ENCODE assay signal across 16 cellular contexts in genomic region chr6:28585335-28585734, GRCh38. TPM values are rescaled to one million over a fixed set of nuclear protein-coding genes. Genes with fewer than 3 reads are reported as not detected.
A peak's percentile ranks its signal among the peaks of the same experiment; 100 is the strongest.
DNase-seq lines count a peak whose midpoint lies in the region; ATAC-seq, FAIRE-seq and TF ChIP-seq lines count a peak whose summit lies in the region.
"Had no signal": no experiment of that assay in that cellular context is flagged by ENCODE, and none has a peak within 500 bp of the region (broad histone marks: within the 10 kb centered on the region; RNA-seq: fewer than 3 reads in every experiment).

No MANE protein-coding gene starts in this region.

- H2AFZ ChIP-seq in astrocyte (ENCODE audit: low read depth, low read length) (no peak overlapping the region), keratinocyte (ENCODE audit: control insufficient read depth, low read length) (no peak overlapping the region)

- ATAC-seq in HG03139 (IDR thresholded peaks at IDR 0.05; ENCODE audit: unreplicated experiment) (no peak), HG03469 (IDR thresholded peaks at IDR 0.05; ENCODE audit: unreplicated experiment) (no peak)

- TF ChIP-seq CTCF in astrocyte (IDR thresholded peaks at IDR 0.05; ENCODE audit: insufficient read depth, low read depth, low read length): peak; percentile 12
- peak in 2 of 3 experiments; percentile 10 for TF ChIP-seq CTCF in keratinocyte (optimal IDR thresholded peaks at IDR 0.05 in 1 of 3, IDR thresholded peaks at IDR 0.05 in 1 of 3, conservative IDR thresholded peaks at IDR 0.05 in 1 of 3; ENCODE audit: extremely low read depth in 1 of 3, insufficient read depth in 2 of 3, low read length in 3 of 3)
- no peak for TF ChIP-seq CTCF in sigmoid colon (IDR thresholded peaks at IDR 0.05)

- no peaks in the 10 kb centered on the region for H3K9me1 ChIP-seq in keratinocyte (ENCODE audit: control insufficient read depth, extremely low read depth, insufficient read depth, low read length)

- intact Hi-C loops in sigmoid colon (cut with DNase I): no loop called here

- H3K9me3 Mint-ChIP-seq in astrocyte (ENCODE audit: unreplicated experiment): no peaks in the 10 kb centered on the region

- H4K20me1 ChIP-seq in astrocyte (ENCODE audit: insufficient read depth, low read length): no peaks in the 10 kb centered on the region
- no peaks in the 10 kb centered on the region for H4K20me1 ChIP-seq in keratinocyte (ENCODE audit: control insufficient read depth, extremely low read depth, insufficient read depth, low read length)

- H3K27ac Mint-ChIP-seq in astrocyte (ENCODE audit: unreplicated experiment): peak overlapping the region; percentile 7

- H3K36me3 ChIP-seq in HUES6 (ENCODE audit: control insufficient read depth, insufficient read depth, low read length): no peaks in the 10 kb centered on the region
- no peaks in the 10 kb centered on the region for H3K36me3 ChIP-seq in astrocyte (ENCODE audit: insufficient read depth, low read length)
- H3K36me3 ChIP-seq in keratinocyte (ENCODE audit: control insufficient read depth in 2 of 2, extremely low read depth in 1 of 2, insufficient read depth in 2 of 2, low read length in 2 of 2): no peaks in the 10 kb centered on the region
- no peaks in the 10 kb centered on the region for H3K36me3 ChIP-seq in sigmoid colon
- H3K36me3 ChIP-seq: transverse colon had no signal

- TF ChIP-seq EP300 in sigmoid colon (IDR thresholded peaks at IDR 0.05): no peak

- dilution Hi-C loops in keratinocyte (cut with MboI; ENCODE audit: extremely low pct_ligation_motif_present, low sequenced_read_pairs): no loop called here

- 72 to 76% methylated on average over 1 of the region's 1 CpG for WGBS in sigmoid colon, 2 donors

- H3K4me1 ChIP-seq in HUES6 (ENCODE audit: control insufficient read depth, insufficient read depth, low read length): 0 out of 2 replicates have a peak, but pooled peaks cover 3% of the 10 kb centered on the region
- peaks cover 20% of the 10 kb centered on the region for H3K4me1 ChIP-seq in astrocyte (ENCODE audit: insufficient read depth, low read length)
- H3K4me1 ChIP-seq in keratinocyte (ENCODE audit: control insufficient read depth, extremely low read depth, insufficient read depth, low read length): peaks cover 22% of the 10 kb centered on the region
- H3K4me1 ChIP-seq in sigmoid colon: peaks cover 0 to 12% (median 8%) of the 10 kb centered on the region in 4 donors

- no peaks in the 10 kb centered on the region for H3K79me2 ChIP-seq in astrocyte (ENCODE audit: insufficient read depth, low read length)
- H3K79me2 ChIP-seq in keratinocyte (ENCODE audit: control insufficient read depth, insufficient read depth, low read length): no peaks in the 10 kb centered on the region

- in situ Hi-C loops in Caki2 (cut with HindIII; ENCODE audit: low pct_unique_long_range_greater_than_20kb, low sequenced_read_pairs): no loop called here

- H3K4me2 ChIP-seq in astrocyte (ENCODE audit: low read length): peak overlapping the region; percentile 28
- H3K4me2 ChIP-seq in keratinocyte (ENCODE audit: control insufficient read depth, extremely low read depth, insufficient read depth, low read depth, low read length): peak overlapping the region; percentile 94

- peaks cover 15% of the 10 kb centered on the region for H3K4me1 Mint-ChIP-seq in astrocyte (ENCODE audit: low read depth, unreplicated experiment)

- DNase-seq in Caki2 (ENCODE audit: low read depth) (peak; percentile 18), astrocyte (ENCODE audit: low read depth) (peak; percentile 55), keratinocyte (ENCODE audit: low read depth, low spot score) (no peak), SK-N-DZ (ENCODE audit: low spot score) (no peak), sigmoid colon (no peak)
- DNase-seq: activated CD4-positive, alpha-beta T cell treated with anti-CD3 and anti-CD28 coated beads for 48 hours; activated gamma-delta T cell treated with Interleukin-2 at 50 U/mL for 16 hours; C1 segment of cervical spinal cord; effector CD4-positive, alpha-beta T cell; KG1; NCI-H2171; transverse colon had no signal

- no peaks in the 10 kb centered on the region for H3K27me3 Mint-ChIP-seq in astrocyte (ENCODE audit: low read depth, unreplicated experiment)

- H3K27ac ChIP-seq in HUES6 (ENCODE audit: low read depth, low read length) (no peak overlapping the region), astrocyte (ENCODE audit: low read depth, low read length) (peak overlapping the region; percentile 25), keratinocyte (ENCODE audit: control insufficient read depth, insufficient read depth, low read length) (no peak overlapping the region), sigmoid colon (no peak overlapping the region)
- H3K27ac ChIP-seq: transverse colon had no signal

- H3K27me3 ChIP-seq in HUES6 (ENCODE audit: control insufficient read depth, insufficient read depth, low read length) (peaks cover 4% of the 10 kb centered on the region; the same call in 1 of the 2 replicates), astrocyte (ENCODE audit: insufficient read depth, low read length) (no peaks in the 10 kb centered on the region), keratinocyte (ENCODE audit: control insufficient read depth, extremely low read depth, insufficient read depth, low read length) (no peaks in the 10 kb centered on the region), sigmoid colon (peaks cover 4 to 59% (median 19%) of the 10 kb centered on the region in 3 donors)

- FAIRE-seq in astrocyte (lab: Jason Lieb, UNC) (no peak), keratinocyte (lab: Jason Lieb, UNC) (no peak)

- H3K4me3 ChIP-seq in HUES6 (ENCODE audit: low read depth, low read length): peak overlapping the region; percentile 94; the same call in 1 of the 2 replicates
- H3K4me3 ChIP-seq in astrocyte (ENCODE audit: insufficient read depth, low read depth, low read length): no peak overlapping the region
- no peak overlapping the region for H3K4me3 ChIP-seq in keratinocyte (ENCODE audit: control insufficient read depth in 2 of 3, extremely low read depth in 1 of 3, insufficient read depth in 2 of 3, low read depth in 1 of 3, low read length in 3 of 3)
- no peak overlapping the region for H3K4me3 ChIP-seq in sigmoid colon
- H3K4me3 ChIP-seq: transverse colon had no signal

- TF ChIP-seq POLR2A in sigmoid colon (IDR thresholded peaks at IDR 0.05): no peak

- H3K9ac ChIP-seq in HUES6 (ENCODE audit: low read length) (no peak overlapping the region), astrocyte (ENCODE audit: low read length) (no peak overlapping the region), keratinocyte (ENCODE audit: control insufficient read depth, extremely low read depth, insufficient read depth, low read length) (no peak overlapping the region)

- peak overlapping the region; percentile 65 for H3K4me3 Mint-ChIP-seq in astrocyte (ENCODE audit: unreplicated experiment)

- H3K36me3 Mint-ChIP-seq in astrocyte (ENCODE audit: low read depth, unreplicated experiment): no peaks in the 10 kb centered on the region

- H3K9me3 ChIP-seq in HUES6 (ENCODE audit: control insufficient read depth, insufficient read depth, low read depth, low read length): no peaks in the 10 kb centered on the region
- no peaks in the 10 kb centered on the region for H3K9me3 ChIP-seq in astrocyte (ENCODE audit: insufficient read depth, low read depth, low read length)
- H3K9me3 ChIP-seq in keratinocyte (ENCODE audit: control insufficient read depth, low read depth, low read length): no peaks in the 10 kb centered on the region
- H3K9me3 ChIP-seq in sigmoid colon: no peaks in the 10 kb centered on the region
- H3K9me3 ChIP-seq: transverse colon had no signal

RNA-seq across cellular contexts. Expression of gene GPX5, which starts 59.7 kb away (rescaled TPM):
- not detected in 2 replicates for total RNA-seq in Caki2 (2014; rRNA removed; shearing (Covaris generic); ENCODE audit: low replicate concordance)
- total RNA-seq in astrocyte (4.3 and 6.6 TPM in 2 replicates), sigmoid colon (not detected)
- polyA plus RNA-seq in keratinocyte (not detected in 3 replicates), sigmoid colon (not detected)
- not detected for polyA plus RNA-seq in keratinocyte (2011; ENCODE audit: low read depth)
- polyA plus RNA-seq in keratinocyte (2011; cell fraction: cytosol; rRNA removed): not detected in 2 replicates
- not detected in 2 replicates for polyA plus RNA-seq in keratinocyte (2011; cell fraction: nucleus; rRNA removed)
- polyA plus RNA-seq in keratinocyte (2012; ENCODE audit: low replicate concordance): not detected in 2 replicates
- not detected in 3 replicates for polyA minus RNA-seq in keratinocyte
- not detected for polyA minus RNA-seq in keratinocyte (2011; cell fraction: cytosol; rRNA and poly(A)+ RNA removed)
- not detected in 2 replicates for polyA minus RNA-seq in keratinocyte (2011; cell fraction: nucleus; rRNA and poly(A)+ RNA removed)
- polyA plus RNA-seq in SK-N-DZ (2014; cell fraction: cytosol; rRNA removed): not detected in 2 replicates
- not detected in 2 replicates for polyA plus RNA-seq in SK-N-DZ (2014; cell fraction: nucleus; rRNA removed)
- total RNA-seq: skeletal muscle tissue, transverse colon had no signal

Comparison
In these comparisons a context has a peak if more than half of its experiments do, and no peak if none do; other contexts are left out.
1. DNase-seq: peak in Caki2 (single experiment) and astrocyte (single experiment); none in keratinocyte (single experiment), SK-N-DZ (single experiment) and sigmoid colon (single experiment).
2. CTCF ChIP-seq: peak in astrocyte (single experiment) and keratinocyte (2 of 3); none in sigmoid colon (0 of 4).